ENCODE assay signal across 8 cellular contexts in genomic region chr16:69310479-69311114, GRCh38. TPM values are rescaled to one million over a fixed set of nuclear protein-coding genes. Genes with fewer than 3 reads are reported as not detected.
A peak's percentile ranks its signal among the peaks of the same experiment; 100 is the strongest.
DNase-seq lines count a peak whose midpoint lies in the region; TF ChIP-seq lines count a peak whose summit lies in the region.

No MANE protein-coding gene starts in this region.

- H3K27ac Mint-ChIP-seq in activated naive CD4-positive, alpha-beta T cell treated with anti-CD3 and anti-CD28 coated beads, Interleukin-2, amount 50 U/mL, for 24 hours, result peak overlapping the region; percentile 83

- peaks cover 30% of the 10 kb centered on the region for H3K4me1 Mint-ChIP-seq in activated naive CD4-positive, alpha-beta T cell treated with anti-CD3 and anti-CD28 coated beads, Interleukin-2, amount 50 U/mL, for 24 hours

- no peaks in the 10 kb centered on the region for H3K4me1 ChIP-seq in SJCRH30

- H3K36me3 Mint-ChIP-seq in activated naive CD4-positive, alpha-beta T cell treated with anti-CD3 and anti-CD28 coated beads, Interleukin-2, amount 50 U/mL, for 24 hours, result peaks cover 5% of the 10 kb centered on the region

- TF ChIP-seq CTCF in foreskin fibroblast (IDR thresholded peaks at IDR 0.05; ENCODE audit: low read depth, low read length), result no peak

- peak overlapping the region; percentile 31; the same call in 1 of the 2 replicates for H3K27ac ChIP-seq in SJCRH30

- H3K9me3 ChIP-seq in SJCRH30 (replicated peaks), result no peaks in the 10 kb centered on the region

- no peaks in the 10 kb centered on the region for H3K27me3 ChIP-seq in SJCRH30

- H3K9me3 Mint-ChIP-seq in activated naive CD4-positive, alpha-beta T cell treated with anti-CD3 and anti-CD28 coated beads, Interleukin-2, amount 50 U/mL, for 24 hours, result no peaks in the 10 kb centered on the region

- H3K27me3 Mint-ChIP-seq in activated naive CD4-positive, alpha-beta T cell treated with anti-CD3 and anti-CD28 coated beads, Interleukin-2, amount 50 U/mL, for 24 hours, result no peaks in the 10 kb centered on the region

- no peak for DNase-seq in activated naive CD4-positive, alpha-beta T cell (lab: John Stamatoyannopoulos, UW)
- DNase-seq in SJCRH30 (no peak), foreskin fibroblast (no peak), skeletal muscle cell (ENCODE audit: low read depth) (no peak), anterior cingulate cortex (lab: John Stamatoyannopoulos, UW) (no peak), DMS53 treated with DMSO at 0.1 percent for 48 hours (lab: John Stamatoyannopoulos, UW; ENCODE audit: unreplicated experiment) (no peak)
- DNase-seq in effector CD8-positive, alpha-beta T cell (lab: John Stamatoyannopoulos, UW), result no peak

- H3K4me3 ChIP-seq in SJCRH30 (peak overlapping the region; percentile 98), foreskin fibroblast (ENCODE audit: low read depth in 1 of 2, low read length in 2 of 2) (peak overlapping the region; percentile 28 to 32), skeletal muscle cell (ENCODE audit: low read depth, low read length) (peak overlapping the region; percentile 33)

- 0 out of 2 replicates have a peak, but pooled peaks cover 4% of the 10 kb centered on the region for H3K36me3 ChIP-seq in SJCRH30

- H3K4me3 Mint-ChIP-seq in activated naive CD4-positive, alpha-beta T cell treated with anti-CD3 and anti-CD28 coated beads, Interleukin-2, amount 50 U/mL, for 24 hours, result peak overlapping the region; percentile 85

RNA-seq across cellular contexts. Expression of gene VPS4A, which starts 0.6 kb away (rescaled TPM):
- 20.9 and 25.5 TPM in 2 replicates for total RNA-seq in SJCRH30 (2014; rRNA removed; shearing (Covaris generic))

RNA-seq across cellular contexts. Expression of gene PDF, which starts 19.8 kb away (rescaled TPM):
- total RNA-seq in SJCRH30 (2014; rRNA removed; shearing (Covaris generic)), result 9.7 and 10.3 TPM in 2 replicates

RNA-seq across cellular contexts. Expression of gene COG8, which starts 28.8 kb away (rescaled TPM):
- total RNA-seq in SJCRH30 (2014; rRNA removed; shearing (Covaris generic)), result 31.5 and 31.8 TPM in 2 replicates

RNA-seq across cellular contexts. Expression of gene NIP7, which starts 29.0 kb away (rescaled TPM):
- total RNA-seq in SJCRH30 (2014; rRNA removed; shearing (Covaris generic)), result 29.7 and 31.8 TPM in 2 replicates

RNA-seq across cellular contexts. Expression of gene TMED6, which starts 41.0 kb away (rescaled TPM):
- not detected in 2 replicates for total RNA-seq in SJCRH30 (2014; rRNA removed; shearing (Covaris generic))

Comparison
In these comparisons a context has a peak if more than half of its experiments do, and no peak if none do; other contexts are left out.
1. H3K4me3 ChIP-seq: peak in every context shown above with its lines; median percentile 98 in SJCRH30; 33 in skeletal muscle cell; 30 in foreskin fibroblast.